ENCODE assay signal across 17 cellular contexts in the genomic region with DNA sequence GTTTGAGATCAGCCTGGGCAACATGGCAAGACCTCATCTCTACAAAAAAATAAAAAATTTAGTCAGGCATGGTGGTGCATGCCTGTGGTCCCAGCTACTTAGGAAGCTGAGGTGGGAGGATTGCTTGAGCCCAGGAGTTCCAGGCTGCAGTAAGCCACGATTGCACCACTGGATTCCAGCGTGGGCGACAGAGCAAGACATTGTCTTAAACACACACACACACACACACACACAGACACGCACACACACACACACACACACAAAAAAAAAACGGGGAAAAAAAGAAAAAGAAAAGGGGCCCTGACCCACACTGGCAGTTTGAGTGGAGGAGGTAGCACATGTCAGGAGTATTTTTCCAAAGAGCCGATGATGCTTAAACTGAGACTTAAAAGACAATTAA.
DNase-seq lines count a peak whose midpoint lies in the region; ATAC-seq, FAIRE-seq and TF ChIP-seq lines count a peak whose summit lies in the region.
"Had no signal": no experiment of that assay in that cellular context is flagged by ENCODE, and none has a peak within 500 bp of the region (broad histone marks: within the 10 kb centered on the region; RNA-seq: fewer than 3 reads in every experiment).

No MANE protein-coding gene starts in this region.

- no peak overlapping the region for H3K4me3 ChIP-seq in breast epithelium
- H3K4me3 ChIP-seq: K562, SJCRH30 had no signal

- H3K36me3 ChIP-seq in breast epithelium, result no peaks in the 10 kb centered on the region
- H3K36me3 ChIP-seq: SJCRH30 had no signal

- H3K9me3 ChIP-seq in breast epithelium, result no peaks in the 10 kb centered on the region

- H3K27me3 ChIP-seq in breast epithelium, result no peaks in the 10 kb centered on the region
- H3K27me3 ChIP-seq: SJCRH30 had no signal

- H3K27ac ChIP-seq in breast epithelium, result no peak overlapping the region
- H3K27ac ChIP-seq: SJCRH30 had no signal

- no peak for TF ChIP-seq POLR2A in breast epithelium (IDR thresholded peaks at IDR 0.05)

- DNase-seq in M059J (ENCODE audit: low read depth) (peak; percentile 7), astrocyte of the hippocampus (ENCODE audit: low read depth, low spot score) (peak; percentile 36), iris pigment epithelial cell (ENCODE audit: low read depth) (peak; percentile 69), frontal cortex (ENCODE audit: low spot score in 2 of 2) (no peak), breast epithelium (ENCODE audit: low spot score in 2 of 2) (no peak), activated T-cell treated with anti-CD3 and anti-CD28 coated beads for 4 hours (no peak)
- DNase-seq: Calu3; CD4-positive, alpha-beta memory T cell; DMS53; NCI-H1105; NCI-H187; NCI-H345; NCI-H526; SJCRH30 had no signal

- H3K4me1 ChIP-seq in breast epithelium, result no peaks in the 10 kb centered on the region
- H3K4me1 ChIP-seq: SJCRH30 had no signal

- intact Hi-C loops in breast epithelium (cut with DNase I; ENCODE audit: low total_unique reads), result no loop called here

- FAIRE-seq in frontal cortex (lab: Jason Lieb, UNC), result no peak

- TF ChIP-seq CTCF in breast epithelium (IDR thresholded peaks at IDR 0.05), result no peak

- ATAC-seq in HG03135 (IDR thresholded peaks at IDR 0.05; ENCODE audit: unreplicated experiment), result no peak
- ATAC-seq: HCT116, K562 had no signal

Comparison
In these comparisons a context has a peak if more than half of its experiments do, and no peak if none do; other contexts are left out.
1. DNase-seq: peak in M059J (single experiment), astrocyte of the hippocampus (single experiment) and iris pigment epithelial cell (single experiment); none in frontal cortex (0 of 2), breast epithelium (0 of 2) and activated T-cell treated with anti-CD3 and anti-CD28 coated beads for 4 hours (single experiment).